Comparison of ENCODE assay signal across 1 cellular context in the genomic region with DNA sequence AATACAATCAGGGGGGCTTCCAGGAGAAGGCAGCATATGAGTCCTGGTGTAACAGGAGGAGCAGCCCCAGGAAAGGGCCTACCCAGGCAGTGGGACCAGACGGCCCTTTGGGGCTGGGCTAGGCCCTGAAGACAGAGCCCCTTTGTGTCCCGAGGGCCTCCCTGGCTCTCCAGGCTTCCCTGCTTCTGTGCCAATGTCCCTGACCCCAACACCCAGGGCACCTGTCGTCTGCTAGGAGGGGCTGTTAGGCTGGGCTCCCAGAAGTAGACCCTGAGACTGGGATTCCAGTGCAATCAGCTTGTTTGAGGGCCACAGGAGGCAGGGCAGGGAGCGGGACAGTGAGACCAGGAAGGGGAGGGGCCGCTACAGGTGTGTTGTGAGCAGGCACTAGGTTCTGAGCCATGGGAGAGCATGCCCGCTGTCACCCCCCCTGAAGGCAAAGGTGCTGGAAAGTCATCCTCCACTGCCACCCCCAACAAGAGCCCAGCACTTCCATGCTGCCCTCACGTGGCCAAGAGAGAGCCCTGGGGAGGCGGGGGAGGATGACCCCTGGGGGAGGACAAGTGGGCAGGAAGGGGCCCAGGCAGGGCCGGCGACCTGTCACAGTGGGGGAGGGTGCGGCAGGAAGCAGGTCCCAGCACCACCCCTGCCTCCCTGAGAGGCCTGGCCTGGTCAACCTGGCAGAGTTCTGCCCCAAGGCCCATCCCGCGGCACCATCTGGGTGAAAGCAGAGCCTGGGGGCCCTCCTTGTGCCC.
TF ChIP-seq lines count a peak whose summit lies in the region.

No MANE protein-coding gene starts in this region.

TF ChIP-seq in H1, 55 proteins besides CTCF, POLR2A, EP300 and RAD21:
- TF ChIP-seq NRF1 (IDR thresholded peaks at IDR 0.05; ENCODE audit: low read depth, low read length) = no peak
- no peak for TF ChIP-seq KDM5A (IDR thresholded peaks at IDR 0.05; ENCODE audit: low read length)
- no peak for TF ChIP-seq TAF7 (optimal IDR thresholded peaks at IDR 0.05; ENCODE audit: borderline replicate concordance, low read depth, low read length)
- no peak for TF ChIP-seq POU5F1 (IDR thresholded peaks at IDR 0.05; ENCODE audit: low read depth, low read length)
- TF ChIP-seq SIN3A (conservative IDR thresholded peaks at IDR 0.05 in 1 of 2, IDR thresholded peaks at IDR 0.05 in 1 of 2; ENCODE audit: low read depth in 1 of 2, low read length in 2 of 2) = no peak
- TF ChIP-seq SP2 (IDR thresholded peaks at IDR 0.05; ENCODE audit: low read length) = no peak
- TF ChIP-seq CEBPB (IDR thresholded peaks at IDR 0.05; ENCODE audit: low read depth, low read length) = no peak
- no peak for TF ChIP-seq RNF2 (IDR thresholded peaks at IDR 0.05; ENCODE audit: borderline replicate concordance, low read depth, low read length, missing control alignments, poor library complexity, severe bottlenecking)
- no peak for TF ChIP-seq CREB1 (IDR thresholded peaks at IDR 0.05)
- TF ChIP-seq, protein P1, sequence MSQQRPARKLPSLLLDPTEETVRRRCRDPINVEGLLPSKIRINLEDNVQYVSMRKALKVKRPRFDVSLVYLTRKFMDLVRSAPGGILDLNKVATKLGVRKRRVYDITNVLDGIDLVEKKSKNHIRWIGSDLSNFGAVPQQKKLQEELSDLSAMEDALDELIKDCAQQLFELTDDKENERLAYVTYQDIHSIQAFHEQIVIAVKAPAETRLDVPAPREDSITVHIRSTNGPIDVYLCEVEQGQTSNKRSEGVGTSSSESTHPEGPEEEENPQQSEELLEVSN (IDR thresholded peaks at IDR 0.05) = no peak; the same call in 1 of the 2 replicates
- TF ChIP-seq CHD7 (IDR thresholded peaks at IDR 0.05; ENCODE audit: insufficient replicate concordance, low read length) = no peak
- no peak for TF ChIP-seq ATF2 (IDR thresholded peaks at IDR 0.05; ENCODE audit: low read length)
- TF ChIP-seq BACH1 (IDR thresholded peaks at IDR 0.05; ENCODE audit: low read length) = no peak
- TF ChIP-seq YY1 (IDR thresholded peaks at IDR 0.05; ENCODE audit: low read depth, low read length) = no peak
- TF ChIP-seq CBX5 (IDR thresholded peaks at IDR 0.05; ENCODE audit: low read depth, low read length) = no peak
- no peak for TF ChIP-seq CBX8 (IDR thresholded peaks at IDR 0.05; ENCODE audit: borderline replicate concordance, low read depth, low read length)
- no peak for TF ChIP-seq SUZ12 (IDR thresholded peaks at IDR 0.05; ENCODE audit: low read length)
- no peak for TF ChIP-seq GTF2F1 (IDR thresholded peaks at IDR 0.05; ENCODE audit: borderline replicate concordance, low read depth, low read length)
- no peak for TF ChIP-seq TCF12 (IDR thresholded peaks at IDR 0.05; ENCODE audit: low read depth, low read length)
- no peak for TF ChIP-seq KDM1A (IDR thresholded peaks at IDR 0.05; ENCODE audit: borderline replicate concordance, low read length)
